Comparison of ENCODE assay signal across 17 cellular contexts in the genomic region with DNA sequence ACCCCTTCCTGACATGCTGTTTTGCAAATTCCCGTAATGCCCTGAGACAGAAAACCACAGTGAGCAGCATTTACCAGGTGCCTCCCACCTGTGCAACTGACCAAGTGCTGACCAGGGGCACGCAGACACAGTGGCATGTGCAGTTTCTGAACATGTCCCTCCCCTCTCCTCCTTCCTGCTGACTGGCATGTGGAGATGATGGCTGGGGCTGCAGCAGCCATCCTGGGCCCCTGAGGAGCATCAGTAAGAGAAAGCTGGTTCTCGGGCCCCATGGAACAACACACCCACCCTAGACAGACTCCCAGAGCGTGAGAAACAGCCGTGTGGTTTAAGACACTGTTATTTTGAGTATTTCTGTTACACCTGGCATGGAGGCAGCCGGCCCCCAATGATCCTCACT.
DNase-seq lines count a peak whose midpoint lies in the region; ATAC-seq and TF ChIP-seq lines count a peak whose summit lies in the region.
"Had no signal": no experiment of that assay in that cellular context is flagged by ENCODE, and none has a peak within 500 bp of the region (broad histone marks: within the 10 kb centered on the region; RNA-seq: fewer than 3 reads in every experiment).

No MANE protein-coding gene starts in this region.

- H3K9ac ChIP-seq in smooth muscle cell (ENCODE audit: low read depth) = no peak overlapping the region

- no peak overlapping the region for H3K4me2 ChIP-seq in smooth muscle cell
- H3K4me2 ChIP-seq: PC-9 had no signal

- no peak overlapping the region for H3K27ac ChIP-seq in HEK293 (ENCODE audit: extremely low read depth, low read depth, low read length)
- H3K27ac ChIP-seq in smooth muscle cell (ENCODE audit: low read depth) = peak overlapping the region; percentile 56
- H3K27ac ChIP-seq: cardiac muscle cell, PC-9, SK-N-MC, vagina had no signal

- H3K4me1 Mint-ChIP-seq in activated CD8-positive, alpha-beta memory T cell treated with anti-CD3 and anti-CD28 coated beads, Interleukin-2, amount 10 ng/mL, durations not matched to agents 7 days and 5 days = peaks cover 36% of the 10 kb centered on the region
- H3K4me1 Mint-ChIP-seq in activated T-helper 17 cell treated with anti-CD3 and anti-CD28 coated beads, Interleukin-2, amount 50 U/mL, for 72 hours = peaks cover 38% of the 10 kb centered on the region

- ATAC-seq in activated CD8-positive, alpha-beta memory T cell treated with anti-CD3 and anti-CD28 coated beads, Interleukin-2, amount 10 ng/mL, durations not matched to agents 7 days and 5 days = no peak
- ATAC-seq in activated T-helper 17 cell treated with anti-CD3 and anti-CD28 coated beads, Interleukin-2, amount 50 U/mL, for 72 hours (replicated peaks) = no peak

- no peak overlapping the region for H3K4me3 Mint-ChIP-seq in activated CD8-positive, alpha-beta memory T cell treated with anti-CD3 and anti-CD28 coated beads, Interleukin-2, amount 10 ng/mL, durations not matched to agents 7 days and 5 days
- H3K4me3 Mint-ChIP-seq in activated T-helper 17 cell treated with anti-CD3 and anti-CD28 coated beads, Interleukin-2, amount 50 U/mL, for 72 hours = peak overlapping the region; percentile 93
- H3K4me3 Mint-ChIP-seq: IgD-negative memory B cell had no signal

- H3K9me3 ChIP-seq in HEK293 (ENCODE audit: control insufficient read depth, insufficient read depth, low read depth, low read length) (no peaks in the 10 kb centered on the region), smooth muscle cell (replicated peaks; ENCODE audit: low read depth) (no peaks in the 10 kb centered on the region)
- H3K9me3 ChIP-seq: vagina had no signal

- peaks cover 49% of the 10 kb centered on the region for H3K36me3 Mint-ChIP-seq in activated CD8-positive, alpha-beta memory T cell treated with anti-CD3 and anti-CD28 coated beads, Interleukin-2, amount 10 ng/mL, durations not matched to agents 7 days and 5 days
- peaks cover 60% of the 10 kb centered on the region for H3K36me3 Mint-ChIP-seq in activated T-helper 17 cell treated with anti-CD3 and anti-CD28 coated beads, Interleukin-2, amount 50 U/mL, for 72 hours (ENCODE audit: low read depth)

- H3K27me3 Mint-ChIP-seq in activated CD8-positive, alpha-beta memory T cell treated with anti-CD3 and anti-CD28 coated beads, Interleukin-2, amount 10 ng/mL, durations not matched to agents 7 days and 5 days = no peaks in the 10 kb centered on the region
- H3K27me3 Mint-ChIP-seq in activated T-helper 17 cell treated with anti-CD3 and anti-CD28 coated beads, Interleukin-2, amount 50 U/mL, for 72 hours = no peaks in the 10 kb centered on the region
- H3K27me3 Mint-ChIP-seq: IgD-negative memory B cell had no signal

- 93% methylated on average over 6 of the region's 6 CpGs for WGBS in smooth muscle cell (ENCODE audit: low lambda C conversion rate)

- no peak for DNase-seq in activated CD8-positive, alpha-beta memory T cell treated with anti-CD3 and anti-CD28 coated beads, Interleukin-2, amount 10 ng/mL, durations not matched to agents 7 days and 5 days
- no peak for DNase-seq in activated CD8-positive, alpha-beta memory T cell treated with anti-CD3 and anti-CD28 coated beads, Interleukin-2, amount 50 U/mL, for 48 hours
- DNase-seq in smooth muscle cell (lab: John Stamatoyannopoulos, UW; ENCODE audit: unreplicated experiment) (no peak), NCI-H146 (lab: John Stamatoyannopoulos, UW) (no peak), anterior cingulate cortex (lab: John Stamatoyannopoulos, UW) (no peak), OCI-M2 (lab: John Stamatoyannopoulos, UW; ENCODE audit: unreplicated experiment) (no peak)
- DNase-seq: effector CD4-positive, alpha-beta T cell; EL; HCEC 1CT; NCI-H2081; PC-9 had no signal

- no peaks in the 10 kb centered on the region for H3F3A ChIP-seq in smooth muscle cell (ENCODE audit: low read depth)

- H3K4me1 ChIP-seq in HEK293 (ENCODE audit: control insufficient read depth, insufficient read depth, low read length) (no peaks in the 10 kb centered on the region), smooth muscle cell (ENCODE audit: low read depth) (no peaks in the 10 kb centered on the region)
- H3K4me1 ChIP-seq: vagina had no signal

- CTCF ChIA-PET in activated CD8-positive, alpha-beta memory T cell treated with anti-CD3 and anti-CD28 coated beads, Interleukin-2, amount 10 ng/mL, durations not matched to agents 7 days and 5 days (lab: Charles Lee) = interaction anchor here (1.2 kb wide), 1 partner anchor 18 kb away, joined by 3 read pairs; no protein-coding TSS in a partner anchor
- CTCF ChIA-PET in HEK293 (lab: Yijun Ruan, JAX) = no interaction called here

- H3K4me3 ChIP-seq in HEK293 (ENCODE audit: low read depth, low read length) (no peak overlapping the region), smooth muscle cell (no peak overlapping the region)
- H3K4me3 ChIP-seq: cardiac muscle cell, PC-9, SK-N-MC, vagina had no signal

- H3K27ac Mint-ChIP-seq in activated CD8-positive, alpha-beta memory T cell treated with anti-CD3 and anti-CD28 coated beads, Interleukin-2, amount 10 ng/mL, durations not matched to agents 7 days and 5 days = peak overlapping the region; percentile 89
- H3K27ac Mint-ChIP-seq in activated T-helper 17 cell treated with anti-CD3 and anti-CD28 coated beads, Interleukin-2, amount 50 U/mL, for 72 hours = peak overlapping the region; percentile 89
- H3K27ac Mint-ChIP-seq: IgD-negative memory B cell had no signal

- peaks cover 13% of the 10 kb centered on the region for H3K9me3 Mint-ChIP-seq in activated CD8-positive, alpha-beta memory T cell treated with anti-CD3 and anti-CD28 coated beads, Interleukin-2, amount 10 ng/mL, durations not matched to agents 7 days and 5 days (ENCODE audit: low read depth)
- H3K9me3 Mint-ChIP-seq in activated T-helper 17 cell treated with anti-CD3 and anti-CD28 coated beads, Interleukin-2, amount 50 U/mL, for 72 hours = peaks cover 3% of the 10 kb centered on the region

- peaks cover 0 to 9% of the 10 kb centered on the region in 2 experiments; a peak in 1 of 3 replicates for H3K36me3 ChIP-seq in HEK293 (ENCODE audit: control insufficient read depth in 2 of 2, insufficient read depth in 1 of 2, low read length in 2 of 2)
- no peaks in the 10 kb centered on the region for H3K36me3 ChIP-seq in smooth muscle cell (ENCODE audit: low read depth)
- H3K36me3 ChIP-seq: cardiac muscle cell, vagina had no signal

- no peaks in the 10 kb centered on the region for H3K27me3 ChIP-seq in smooth muscle cell (ENCODE audit: low read depth)
- H3K27me3 ChIP-seq: cardiac muscle cell, vagina had no signal

- TF ChIP-seq CTCF in HEK293 (tag by site-specific recombination; IDR thresholded peaks at IDR 0.05) (no peak), smooth muscle cell (IDR thresholded peaks at IDR 0.05; ENCODE audit: borderline replicate concordance, insufficient read depth, poor library complexity, severe bottlenecking) (no peak)

- no peaks in the 10 kb centered on the region for H4K20me1 ChIP-seq in smooth muscle cell (ENCODE audit: low read depth)

- POLR2A ChIA-PET in HEK293 (lab: Yijun Ruan, JAX) = no interaction called here

- H3K79me2 ChIP-seq in smooth muscle cell (ENCODE audit: low read depth) = no peaks in the 10 kb centered on the region

- H2AFZ ChIP-seq in smooth muscle cell (ENCODE audit: low read depth) = no peak overlapping the region
- H2AFZ ChIP-seq: PC-9 had no signal

TF ChIP-seq in HEK293, 187 proteins besides CTCF, POLR2A, EP300 and RAD21:
- TF ChIP-seq ZNF280D (tag by site-specific recombination; IDR thresholded peaks at IDR 0.05) = 0 out of 2 replicates have a peak, but pooled peaks have one; percentile 18
- no peak for TF ChIP-seq ZNF140 (tag by site-specific recombination; IDR thresholded peaks at IDR 0.05)
TF ChIP-seq in HEK293: peak in this region for 1.
